10 cellular contexts compared by ENCODE assay signal in the genomic region with DNA sequence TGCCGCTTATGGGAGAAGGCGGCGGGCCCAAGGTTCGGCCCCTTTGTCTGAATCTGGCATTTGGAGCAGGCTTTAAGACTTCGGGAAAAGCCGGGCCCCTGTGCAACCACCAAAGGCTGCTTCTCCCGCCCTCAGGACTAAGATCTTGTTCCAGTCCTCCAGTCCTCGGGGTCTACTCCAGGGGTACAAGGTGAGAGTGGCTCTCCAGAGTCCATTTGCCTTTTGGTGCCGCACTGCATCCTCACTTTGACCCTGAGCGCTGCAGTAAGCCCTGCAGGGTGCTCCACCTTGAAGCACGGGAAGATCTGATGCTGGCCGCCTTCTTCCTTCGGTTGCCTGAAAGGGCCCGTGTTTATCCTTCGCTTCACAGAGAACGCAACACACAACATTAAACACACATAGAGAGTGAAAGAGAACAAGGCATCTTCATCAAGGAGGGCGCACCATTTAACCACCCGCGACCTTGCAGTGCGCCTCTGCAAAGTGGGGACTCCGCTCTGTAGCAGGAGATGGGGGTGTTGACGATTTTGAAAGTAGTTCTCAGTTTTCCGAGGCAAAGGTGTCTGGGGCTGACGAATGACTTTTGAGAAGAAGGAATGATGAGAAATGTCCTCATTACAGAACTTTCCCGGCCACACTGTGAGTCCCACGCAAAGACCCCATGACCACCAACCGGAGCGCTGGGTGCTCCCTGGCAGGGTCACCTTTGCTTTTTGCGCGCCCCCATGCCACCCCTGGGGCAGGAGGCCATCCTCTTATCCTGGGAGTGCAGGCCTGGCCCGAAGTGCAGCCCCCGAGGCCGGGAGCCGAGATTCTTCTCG. TPM values are rescaled to one million over a fixed set of nuclear protein-coding genes. Genes with fewer than 3 reads are reported as not detected.
DNase-seq lines count a peak whose midpoint lies in the region; ATAC-seq and TF ChIP-seq lines count a peak whose summit lies in the region.
"Had no signal": no experiment of that assay in that cellular context is flagged by ENCODE, and none has a peak within 500 bp of the region (broad histone marks: within the 10 kb centered on the region; RNA-seq: fewer than 3 reads in every experiment).

No MANE protein-coding gene starts in this region.

- H3K9me2 ChIP-seq in SU-DHL-6 (replicated peaks; ENCODE audit: insufficient read depth, low read length): no peaks in the 10 kb centered on the region

- peak overlapping the region; percentile 82; the same call in 1 of the 2 replicates for H3K4me3 ChIP-seq in GM08714 (ENCODE audit: low read length)
- H3K4me3 ChIP-seq in SU-DHL-6 (ENCODE audit: insufficient read depth, low read length, poor library complexity, severe bottlenecking): peak overlapping the region; percentile 39
- H3K4me3 ChIP-seq in foreskin fibroblast (ENCODE audit: low read depth in 1 of 2, low read length in 2 of 2): peak overlapping the region; percentile 54 to 56
- H3K4me3 ChIP-seq in skeletal muscle satellite cell (ENCODE audit: low read length): peak overlapping the region; percentile 87

- ATAC-seq in HG02642 (IDR thresholded peaks at IDR 0.05; ENCODE audit: poor library complexity, unreplicated experiment) (no peak), HG02852 (IDR thresholded peaks at IDR 0.05; ENCODE audit: unreplicated experiment) (no peak)

- H3F3A ChIP-seq in SU-DHL-6 (ENCODE audit: insufficient read depth): no peaks in the 10 kb centered on the region

- H3K4me2 ChIP-seq in SU-DHL-6 (ENCODE audit: low read depth, low read length, poor library complexity, severe bottlenecking) (peak overlapping the region; percentile 93), skeletal muscle satellite cell (ENCODE audit: low read length) (peak overlapping the region; percentile 99)

- H3K27ac ChIP-seq in SU-DHL-6 (ENCODE audit: low read depth, low read length): no peak overlapping the region
- H3K27ac ChIP-seq: adrenal gland had no signal

- TF ChIP-seq CTCF in SU-DHL-6 (IDR thresholded peaks at IDR 0.05; ENCODE audit: insufficient read depth, low read length, poor library complexity, severe bottlenecking): no peak
- TF ChIP-seq CTCF in foreskin fibroblast (IDR thresholded peaks at IDR 0.05; ENCODE audit: low read depth, low read length): no peak

- peak overlapping the region; percentile 84; the same call in 1 of the 2 replicates for H3K9ac ChIP-seq in SU-DHL-6 (ENCODE audit: low read length)
- peak overlapping the region; percentile 73 for H3K9ac ChIP-seq in skeletal muscle satellite cell (ENCODE audit: low read depth, low read length)

- H3K27me3 ChIP-seq in SU-DHL-6 (ENCODE audit: low read length): no peaks in the 10 kb centered on the region
- no peaks in the 10 kb centered on the region for H3K27me3 ChIP-seq in skeletal muscle satellite cell (ENCODE audit: control insufficient read depth, insufficient read depth, low read length)
- H3K27me3 ChIP-seq: adrenal gland had no signal

- no peaks in the 10 kb centered on the region for H4K20me1 ChIP-seq in SU-DHL-6 (ENCODE audit: low read depth, low read length)

- no peak overlapping the region for H2AFZ ChIP-seq in SU-DHL-6 (ENCODE audit: low read depth, low read length, severe bottlenecking)

- no peaks in the 10 kb centered on the region for H3K36me3 ChIP-seq in SU-DHL-6 (ENCODE audit: low read length)
- H3K36me3 ChIP-seq in skeletal muscle satellite cell (ENCODE audit: insufficient read depth, low read length): peaks cover 9% of the 10 kb centered on the region
- H3K36me3 ChIP-seq: adrenal gland had no signal

- H3K4me1 ChIP-seq in skeletal muscle satellite cell (ENCODE audit: control insufficient read depth, insufficient read depth, low read length): peaks cover 7% of the 10 kb centered on the region

- no peaks in the 10 kb centered on the region for H3K79me2 ChIP-seq in SU-DHL-6 (ENCODE audit: insufficient read depth, low read length)

- DNase-seq in foreskin fibroblast (no peak), NCI-H82 treated with DMSO at 0.1 percent for 48 hours (lab: John Stamatoyannopoulos, UW; ENCODE audit: unreplicated experiment) (no peak), NCI-H748 (lab: John Stamatoyannopoulos, UW; ENCODE audit: unreplicated experiment) (no peak)
- DNase-seq: NCI-H2029 treated with DMSO at 0.1 percent for 48 hours had no signal

- H3K9me3 ChIP-seq in SU-DHL-6 (ENCODE audit: insufficient read depth, low read length) (no peaks in the 10 kb centered on the region), skeletal muscle satellite cell (replicated peaks; ENCODE audit: low read length) (no peaks in the 10 kb centered on the region)
- H3K9me3 ChIP-seq: adrenal gland had no signal

RNA-seq across cellular contexts. Expression of a gene that starts 1.0 kb away (rescaled TPM):
- total RNA-seq in skeletal muscle satellite cell (2012; rRNA removed): 1.3 and 2.0 TPM in 2 replicates

RNA-seq across cellular contexts. Expression of a gene that starts 25.3 kb away (rescaled TPM):
- 53.3 and 54.0 TPM in 2 replicates for total RNA-seq in skeletal muscle satellite cell (2012; rRNA removed)
